Comparison of ENCODE assay signal across 27 cellular contexts in the genomic region with DNA sequence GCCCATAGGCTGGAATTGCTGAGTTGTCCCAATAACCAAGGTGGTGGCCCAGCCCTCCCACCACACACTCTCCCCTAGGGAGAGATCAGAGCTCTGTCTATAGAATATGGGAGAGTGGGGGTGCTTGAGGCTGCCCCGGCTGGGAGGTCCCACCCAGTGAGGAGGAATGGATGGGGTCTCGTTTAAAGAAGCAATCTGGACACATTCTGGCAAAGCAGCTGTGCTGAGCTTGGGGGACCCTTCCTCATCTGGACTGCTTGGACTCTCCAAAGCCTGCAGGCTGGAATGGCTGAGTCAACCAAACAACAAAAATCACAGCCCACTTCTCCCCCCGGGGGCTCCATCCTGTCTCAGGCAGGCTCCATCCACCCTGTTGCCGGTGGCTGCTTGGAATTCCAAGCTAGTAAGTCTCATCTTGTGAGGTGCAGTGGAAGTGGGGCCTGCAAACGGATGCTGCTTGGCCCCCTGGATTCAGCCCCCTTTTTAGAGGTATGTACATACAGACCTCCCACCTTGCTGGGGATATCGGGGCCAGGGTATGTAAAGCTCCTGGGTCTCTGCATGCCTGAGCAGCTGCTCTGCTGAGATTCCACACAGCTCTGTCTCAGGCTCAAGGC.
"Had no signal": no experiment of that assay in that cellular context is flagged by ENCODE, and none has a peak within 500 bp of the region (broad histone marks: within the 10 kb centered on the region; RNA-seq: fewer than 3 reads in every experiment).

No MANE protein-coding gene starts in this region.

- DNase-seq: activated CD4-positive, alpha-beta memory T cell treated with anti-CD3 and anti-CD28 coated beads, Interleukin-2, amount 10 ng/mL, durations not matched to agents 7 days and 5 days; activated CD4-positive, alpha-beta T cell treated with anti-CD3 and anti-CD28 coated beads for 36 hours; activated CD4-positive, alpha-beta T cell treated with anti-CD3 and anti-CD28 coated beads, Interleukin-2, amount 50 U/mL, for 1 hour; activated gamma-delta T cell; activated naive CD4-positive, alpha-beta T cell treated with anti-CD3 and anti-CD28 coated beads for 36 hours; activated T-cell treated with anti-CD3 and anti-CD28 coated beads for 4 hours; activated T-cell treated with anti-CD3 and anti-CD28 coated beads, Interleukin-2, amount 50 U/mL, for 48 hours; amygdala; KG1; NCI-H1048; NCI-H146; NCI-H187 treated with DMSO at 0.1 percent for 48 hours; NCI-H2081 treated with DMSO at 0.1 percent for 48 hours; NCI-H2171; NCI-H2227 treated with DMSO at 0.1 percent for 48 hours; NCI-H526; NCI-H82; OCI-M1; RPMI8226; SJCRH30; SK-N-SH; T-helper 1 cell had no signal

- H3K9ac ChIP-seq: SK-N-SH had no signal

- FAIRE-seq: astrocyte had no signal

- ATAC-seq: activated CD4-positive, alpha-beta T cell treated with anti-CD3 and anti-CD28 coated beads for 36 hours; activated T-helper 17 cell treated with anti-CD3 and anti-CD28 coated beads, Interleukin-2, amount 50 U/mL, for 72 hours; Panc1; Right ventricle myocardium inferior had no signal

- H3K36me3 ChIP-seq: SJCRH30 had no signal

- H3K4me1 ChIP-seq: SJCRH30 had no signal

- H3K4me3 ChIP-seq: SJCRH30 had no signal

- H3K27me3 ChIP-seq: SJCRH30 had no signal

- H3K9me3 ChIP-seq: SJCRH30, SK-N-SH had no signal

- H3K27ac ChIP-seq: SJCRH30, VCaP had no signal
